ENCODE assay signal across 8 cellular contexts in genomic region chr18:8623549-8624106, GRCh38. TPM values are rescaled to one million over a fixed set of nuclear protein-coding genes. Genes with fewer than 3 reads are reported as not detected.
DNase-seq lines count a peak whose midpoint lies in the region; ATAC-seq, FAIRE-seq and TF ChIP-seq lines count a peak whose summit lies in the region.

No MANE protein-coding gene starts in this region.

- peak overlapping the region; percentile 17; the same call in 2 of the 3 replicates for H3K4me2 ChIP-seq in A549

- FAIRE-seq in A549 (lab: Jason Lieb, UNC) (no peak), D721Med (lab: Jason Lieb, UNC) (no peak)

- peak overlapping the region; percentile 75 to 84 (median 78) for H3K4me3 Mint-ChIP-seq in immature natural killer cell

- no peaks in the 10 kb centered on the region for H3K27me3 ChIP-seq in Panc1 (ENCODE audit: control insufficient read depth, insufficient read depth, low read length)

- no peak for TF ChIP-seq POLR2A in A549 (IDR thresholded peaks at IDR 0.05; ENCODE audit: low read length)

- peaks cover 10% of the 10 kb centered on the region; the same call in 2 of the 3 replicates for H3K4me1 ChIP-seq in A549
- H3K4me1 ChIP-seq in Panc1 (ENCODE audit: control insufficient read depth, insufficient read depth, low read length): no peaks in the 10 kb centered on the region

- in situ Hi-C loops in Panc1 (cut with HindIII; ENCODE audit: low pct_unique_long_range_greater_than_20kb, low sequenced_read_pairs): no loop called here

- no TSS peak for BruUV-seq in Panc1 (replicated peaks; lab: Mats Ljungman, UMichigan)

- H3K36me3 Mint-ChIP-seq in immature natural killer cell: peaks cover 11 to 17% (median 13%) of the 10 kb centered on the region in 3 donors

- intact Hi-C loops in Panc1 (cut with micrococcal nuclease; ENCODE audit: unreplicated experiment): no loop called here

- no peak for TF ChIP-seq EP300 in A549 (IDR thresholded peaks at IDR 0.05)

- peak overlapping the region; percentile 74 to 94 (median 89) for H3K27ac Mint-ChIP-seq in immature natural killer cell

- peaks cover 66 to 81% of the 10 kb centered on the region in 2 donors for H3K4me1 Mint-ChIP-seq in immature natural killer cell

- H3K27me3 Mint-ChIP-seq in immature natural killer cell (ENCODE audit: low read depth in 3 of 3): peaks cover 0 to 2% (median 0%) of the 10 kb centered on the region in 3 donors

- ATAC-seq in A549 (no peak), GM18868 (IDR thresholded peaks at IDR 0.05; ENCODE audit: unreplicated experiment) (peak; percentile 79), HG03103 (IDR thresholded peaks at IDR 0.05; ENCODE audit: low read depth, unreplicated experiment) (peak; percentile 76), Panc1 (peak; percentile 26; the same call in 1 of the 2 replicates)

- 63% methylated on average over 3 of the region's 4 CpGs for WGBS in A549 (ENCODE audit: missing lambda C conversion rate)

- H3K36me3 ChIP-seq in Panc1 (ENCODE audit: control insufficient read depth, insufficient read depth, low read length): no peaks in the 10 kb centered on the region

- H3K9me3 ChIP-seq in A549: no peaks in the 10 kb centered on the region
- H3K9me3 ChIP-seq in Panc1 (ENCODE audit: control insufficient read depth, insufficient read depth, low read depth, low read length): peaks cover 8% of the 10 kb centered on the region; the same call in 1 of the 2 replicates

- no peak overlapping the region for H3K4me3 ChIP-seq in A549
- no peak overlapping the region for H3K4me3 ChIP-seq in Panc1 (ENCODE audit: low read depth in 2 of 2, low read length in 2 of 2)

- H3K27ac ChIP-seq in A549 (no peak overlapping the region), Panc1 (ENCODE audit: low read length) (no peak overlapping the region; the same call in 1 of the 2 replicates)

- TF ChIP-seq RAD21 in A549 (conservative IDR thresholded peaks at IDR 0.05 in 1 of 2, IDR thresholded peaks at IDR 0.05 in 1 of 2): no peak

- H3K9me3 Mint-ChIP-seq in immature natural killer cell: peaks cover 0 to 6% (median 0%) of the 10 kb centered on the region in 6 donors

- CTCF ChIA-PET in A549 (lab: Yijun Ruan, JAX): no interaction called here
- CTCF ChIA-PET in Panc1 (lab: Charles Lee): no interaction called here

- POLR2A ChIA-PET in A549 (lab: Yijun Ruan, JAX): no interaction called here
- POLR2A ChIA-PET in Panc1 (lab: Charles Lee): no interaction called here

- no peak for TF ChIP-seq CTCF in A549 (IDR thresholded peaks at IDR 0.05)
- no peak for TF ChIP-seq CTCF in Panc1 (IDR thresholded peaks at IDR 0.05)
- TF ChIP-seq CTCF in D721Med (IDR thresholded peaks at IDR 0.05; ENCODE audit: insufficient read depth, missing control alignments): no peak

- no peak for DNase-seq in A549 (ENCODE audit: low read depth in 1 of 2, low spot score in 1 of 2)
- no peak for DNase-seq in Panc1 (ENCODE audit: low read depth, low spot score)
- peak; percentile 19 to 20 (median 20) for DNase-seq in immature natural killer cell
- no peak for DNase-seq in NCI-H1092 (lab: John Stamatoyannopoulos, UW)
- DNase-seq in SKM-1 (lab: John Stamatoyannopoulos, UW; ENCODE audit: unreplicated experiment): no peak
- DNase-seq in D721Med (ENCODE audit: insufficient read length, low spot score): no peak

TF ChIP-seq in A549, 52 proteins besides CTCF, POLR2A, EP300 and RAD21:
- no peak for TF ChIP-seq HES2 (IDR thresholded peaks at IDR 0.05)
- TF ChIP-seq SREBF2 (IDR thresholded peaks at IDR 0.05): no peak
- no peak for TF ChIP-seq HDAC2 (IDR thresholded peaks at IDR 0.05)
- TF ChIP-seq REST (IDR thresholded peaks at IDR 0.05): no peak
- TF ChIP-seq CHD2 (IDR thresholded peaks at IDR 0.05; ENCODE audit: low read length, partially characterized antibody): no peak
- TF ChIP-seq ESRRA (IDR thresholded peaks at IDR 0.05; ENCODE audit: borderline replicate concordance, low read length): no peak
- no peak for TF ChIP-seq HOXB5 (CRISPR knock-in tag; IDR thresholded peaks at IDR 0.05)
- TF ChIP-seq FOSL2 (IDR thresholded peaks at IDR 0.05): no peak
- no peak for TF ChIP-seq FOSL2 (CRISPR knock-in tag; IDR thresholded peaks at IDR 0.05)
- TF ChIP-seq HMGXB4 (CRISPR knock-in tag; IDR thresholded peaks at IDR 0.05; ENCODE audit: borderline replicate concordance): no peak
- TF ChIP-seq FOXS1 (CRISPR knock-in tag; IDR thresholded peaks at IDR 0.05): no peak
- no peak for TF ChIP-seq CBX2 (IDR thresholded peaks at IDR 0.05; ENCODE audit: borderline replicate concordance, low read depth)
- TF ChIP-seq NR3C1 (IDR thresholded peaks at IDR 0.05): no peak
- TF ChIP-seq ELK1 (IDR thresholded peaks at IDR 0.05; ENCODE audit: low read depth, low read length): no peak
- TF ChIP-seq TP53 (CRISPR knock-in tag; IDR thresholded peaks at IDR 0.05): no peak
- no peak for TF ChIP-seq ZFP36 (IDR thresholded peaks at IDR 0.05; ENCODE audit: borderline replicate concordance, partially characterized antibody)
- no peak for TF ChIP-seq FOSB (CRISPR knock-in tag; IDR thresholded peaks at IDR 0.05)
- TF ChIP-seq BHLHE40 (IDR thresholded peaks at IDR 0.05; ENCODE audit: low read depth, low read length): no peak
- no peak for TF ChIP-seq RCOR1 (IDR thresholded peaks at IDR 0.05; ENCODE audit: low read depth, low read length)

RNA-seq across cellular contexts. Expression of gene RAB12, which starts 14.4 kb away (rescaled TPM):
- polyA plus RNA-seq in A549 (2011; rRNA removed) (27.6 and 31.3 TPM in 2 replicates), A549 (2017; fragmentation: RNase III; extraction: RNeasy Plus Mini Kit Qiagen cat#74134 plus additional on column Dnase treatment) (23.2 to 23.9 TPM (median 23.4 TPM) in 3 replicates), immature natural killer cell (under 1 TPM in 1 of 3 donors, not detected in 2; 0.10 TPM)
- polyA plus RNA-seq in A549 (2012; cell fraction: cytosol; rRNA removed): 7.4 and 7.6 TPM in 2 replicates
- polyA plus RNA-seq in A549 (2012; cell fraction: nucleus; rRNA removed): 4.0 and 7.3 TPM in 2 replicates
- polyA minus RNA-seq in A549 (2011; rRNA and poly(A)+ RNA removed): 8.7 and 9.3 TPM in 2 replicates
- 35.7 TPM for total RNA-seq in Panc1 (2021; ENCODE audit: unreplicated experiment)
- 24.3 TPM for polyA plus RNA-seq in Panc1 (2012; ENCODE audit: insufficient read length)

Comparison
In these comparisons a context has a peak if more than half of its experiments do, and no peak if none do; other contexts are left out.
1. ATAC-seq: peak in GM18868 (single experiment), HG03103 (single experiment) and Panc1 (single experiment); none in A549 (0 of 2).
2. DNase-seq: peak in immature natural killer cell (3 of 3); none in A549 (0 of 2), Panc1 (single experiment), NCI-H1092 (single experiment), SKM-1 (single experiment) and D721Med (single experiment).
3. RNA of gene RAB12, which starts 14.4 kb away (polyA plus RNA-seq): 4.0 to 31.3 TPM in A549; 0.10 TPM in immature natural killer cell; every median in the first group is over 4 times any median in the second.